In the genomic region with DNA sequence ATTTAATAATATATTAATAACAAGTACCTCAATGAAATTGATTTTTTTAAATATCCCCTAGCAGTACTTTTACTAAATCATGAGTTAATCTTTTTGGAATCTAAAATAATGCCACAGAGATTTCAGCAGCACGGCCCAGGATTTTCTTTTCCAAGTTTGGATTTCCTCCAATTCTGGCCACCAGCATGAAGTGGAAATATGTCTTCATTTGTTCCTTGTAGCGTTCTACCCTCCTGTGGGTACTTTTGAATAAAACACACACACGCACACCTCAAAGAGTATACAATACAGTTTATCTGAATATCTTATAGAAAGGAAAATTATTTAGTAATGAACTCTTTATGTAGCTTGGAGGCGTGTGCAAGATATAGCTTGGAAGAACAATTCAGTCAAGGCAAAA, we compare ENCODE assay signal across 17 cellular contexts.
DNase-seq lines count a peak whose midpoint lies in the region; ATAC-seq, FAIRE-seq and TF ChIP-seq lines count a peak whose summit lies in the region.
"Had no signal": no experiment of that assay in that cellular context is flagged by ENCODE, and none has a peak within 500 bp of the region (broad histone marks: within the 10 kb centered on the region; RNA-seq: fewer than 3 reads in every experiment).

No MANE protein-coding gene starts in this region.

- no peak overlapping the region for H3K9ac ChIP-seq in astrocyte (ENCODE audit: low read length)

- no peak overlapping the region for H3K27ac Mint-ChIP-seq in astrocyte (ENCODE audit: unreplicated experiment)

- H3K4me3 ChIP-seq in astrocyte (ENCODE audit: insufficient read depth, low read depth, low read length) (no peak overlapping the region), fibroblast of mammary gland (ENCODE audit: control insufficient read depth, low read depth, low read length) (no peak overlapping the region), left lung (no peak overlapping the region)
- H3K4me3 ChIP-seq: GM12878, K562 had no signal

- DNase-seq in HCEC 1CT (peak; percentile 11), astrocyte (ENCODE audit: low read depth) (peak; percentile 57), fibroblast of mammary gland (ENCODE audit: low read depth) (peak; percentile 6), stromal cell of bone marrow (ENCODE audit: low read depth) (peak; percentile 55), NCI-H69 (lab: John Stamatoyannopoulos, UW) (no peak), left lung (no peak)
- DNase-seq: C1 segment of cervical spinal cord, NCI-H1105, NCI-H187 treated with DMSO at 0.1 percent for 48 hours, NCI-H2171 treated with DMSO at 0.1 percent for 48 hours, SIG-M5 had no signal

- H3K4me3 Mint-ChIP-seq in astrocyte (ENCODE audit: unreplicated experiment), result no peak overlapping the region

- intact Hi-C loops in left lung (cut with DNase I), result no loop called here

- H3K4me1 ChIP-seq in astrocyte (ENCODE audit: insufficient read depth, low read length), result peaks cover 3% of the 10 kb centered on the region
- no peaks in the 10 kb centered on the region for H3K4me1 ChIP-seq in left lung

- H3K36me3 Mint-ChIP-seq in astrocyte (ENCODE audit: low read depth, unreplicated experiment), result no peaks in the 10 kb centered on the region

- H3K9me3 ChIP-seq in astrocyte (ENCODE audit: insufficient read depth, low read depth, low read length) (no peaks in the 10 kb centered on the region), left lung (no peaks in the 10 kb centered on the region)

- no peak for FAIRE-seq in astrocyte (lab: Jason Lieb, UNC)
- FAIRE-seq: GM12878, GM18507, K562 had no signal

- H3K79me2 ChIP-seq in astrocyte (ENCODE audit: insufficient read depth, low read length), result no peaks in the 10 kb centered on the region

- peaks cover 7% of the 10 kb centered on the region for H3K4me1 Mint-ChIP-seq in astrocyte (ENCODE audit: low read depth, unreplicated experiment)

- no peaks in the 10 kb centered on the region for H4K20me1 ChIP-seq in astrocyte (ENCODE audit: insufficient read depth, low read length)

- peaks cover 4% of the 10 kb centered on the region for H3K27me3 Mint-ChIP-seq in astrocyte (ENCODE audit: low read depth, unreplicated experiment)

- H2AFZ ChIP-seq in astrocyte (ENCODE audit: low read depth, low read length), result no peak overlapping the region

- H3K27me3 ChIP-seq in astrocyte (ENCODE audit: insufficient read depth, low read length), result no peaks in the 10 kb centered on the region
- H3K27me3 ChIP-seq in left lung, result no peaks in the 10 kb centered on the region

- TF ChIP-seq CTCF in astrocyte (IDR thresholded peaks at IDR 0.05; ENCODE audit: insufficient read depth, low read depth, low read length) (no peak), fibroblast of mammary gland (conservative IDR thresholded peaks at IDR 0.05; ENCODE audit: control insufficient read depth, insufficient read depth, low read depth, low read length) (no peak), left lung (IDR thresholded peaks at IDR 0.05) (no peak)

- no peaks in the 10 kb centered on the region for H3K36me3 ChIP-seq in astrocyte (ENCODE audit: insufficient read depth, low read length)
- no peaks in the 10 kb centered on the region for H3K36me3 ChIP-seq in left lung

- no peak overlapping the region for H3K4me2 ChIP-seq in astrocyte (ENCODE audit: low read length)

- ATAC-seq in HG03039 (IDR thresholded peaks at IDR 0.05; ENCODE audit: unreplicated experiment) (no peak), left lung (no peak), HG02884 (IDR thresholded peaks at IDR 0.05; ENCODE audit: unreplicated experiment) (no peak)
- ATAC-seq: GM12878, HCT116, K562 had no signal

- H3K9me3 Mint-ChIP-seq in astrocyte (ENCODE audit: unreplicated experiment), result no peaks in the 10 kb centered on the region

- H3K27ac ChIP-seq in astrocyte (ENCODE audit: low read depth, low read length) (no peak overlapping the region), left lung (no peak overlapping the region)

Comparison
In these comparisons a context has a peak if more than half of its experiments do, and no peak if none do; other contexts are left out.
1. DNase-seq: peak in HCEC 1CT (single experiment), astrocyte (single experiment), fibroblast of mammary gland (single experiment) and stromal cell of bone marrow (single experiment); none in NCI-H69 (single experiment) and left lung (0 of 2).